In genomic region chr19:29873801-29874575, GRCh38 we compare ENCODE assay signal across 1 cellular context.
A peak's percentile ranks its signal among the peaks of the same experiment; 100 is the strongest.
TF ChIP-seq lines count a peak whose summit lies in the region.

No MANE protein-coding gene starts in this region.

TF ChIP-seq in H1, 55 proteins besides CTCF, POLR2A, EP300 and RAD21:
- TF ChIP-seq SIX5 (IDR thresholded peaks at IDR 0.05; ENCODE audit: low read depth, low read length) = no peak
- TF ChIP-seq, protein P1, sequence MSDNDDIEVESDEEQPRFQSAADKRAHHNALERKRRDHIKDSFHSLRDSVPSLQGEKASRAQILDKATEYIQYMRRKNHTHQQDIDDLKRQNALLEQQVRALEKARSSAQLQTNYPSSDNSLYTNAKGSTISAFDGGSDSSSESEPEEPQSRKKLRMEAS (IDR thresholded peaks at IDR 0.05) = peak; percentile 84
- TF ChIP-seq TEAD4 (IDR thresholded peaks at IDR 0.05; ENCODE audit: low read depth, low read length) = no peak
- TF ChIP-seq TBP (IDR thresholded peaks at IDR 0.05; ENCODE audit: low read depth, low read length) = no peak
- peak; percentile 91 for TF ChIP-seq KDM1A (IDR thresholded peaks at IDR 0.05; ENCODE audit: borderline replicate concordance, low read length)
- TF ChIP-seq GTF2F1 (IDR thresholded peaks at IDR 0.05; ENCODE audit: borderline replicate concordance, low read depth, low read length) = no peak
- no peak for TF ChIP-seq SIN3A (conservative IDR thresholded peaks at IDR 0.05 in 1 of 2, IDR thresholded peaks at IDR 0.05 in 1 of 2; ENCODE audit: low read depth in 1 of 2, low read length in 2 of 2)
- no peak for TF ChIP-seq CBX8 (IDR thresholded peaks at IDR 0.05; ENCODE audit: borderline replicate concordance, low read depth, low read length)
- no peak for TF ChIP-seq SIRT6 (IDR thresholded peaks at IDR 0.05; ENCODE audit: low read length)
- TF ChIP-seq E2F6 (IDR thresholded peaks at IDR 0.05) = peak; percentile 95
